ENCODE assay signal across 10 cellular contexts in genomic region chr6:127192911-127193503, GRCh38.
DNase-seq lines count a peak whose midpoint lies in the region; ATAC-seq, FAIRE-seq and TF ChIP-seq lines count a peak whose summit lies in the region.
"Had no signal": no experiment of that assay in that cellular context is flagged by ENCODE, and none has a peak within 500 bp of the region (broad histone marks: within the 10 kb centered on the region; RNA-seq: fewer than 3 reads in every experiment).

No MANE protein-coding gene starts in this region.

- in situ Hi-C loops in HepG2 (cut with HindIII; ENCODE audit: extremely low pct_ligation_motif_present, low pct_unique_long_range_greater_than_20kb) = no loop called here

- no peaks in the 10 kb centered on the region for H3K9me2 ChIP-seq in Loucy (replicated peaks; ENCODE audit: low read depth, low read length)

- H3F3A ChIP-seq in Loucy (ENCODE audit: low read depth) = no peaks in the 10 kb centered on the region

- POLR2A ChIA-PET in HepG2 (lab: Yijun Ruan, JAX) = no interaction called here

- H3K27me3 ChIP-seq in Loucy (ENCODE audit: insufficient read depth, low read length, poor library complexity, severe bottlenecking) = no peaks in the 10 kb centered on the region
- no peaks in the 10 kb centered on the region for H3K27me3 ChIP-seq in HepG2 (ENCODE audit: control insufficient read depth in 1 of 2, insufficient read depth in 2 of 2, low read length in 2 of 2)
- H3K27me3 ChIP-seq in upper lobe of right lung = no peaks in the 10 kb centered on the region
- H3K27me3 ChIP-seq in ascending aorta = no peaks in the 10 kb centered on the region
- H3K27me3 ChIP-seq in MG63 = no peaks in the 10 kb centered on the region

- DNase-seq in choroid plexus epithelial cell (ENCODE audit: low read depth) (peak; percentile 83), HepG2 (ENCODE audit: low spot score) (no peak), upper lobe of right lung (no peak), mucosa of gallbladder (ENCODE audit: low spot score) (no peak), ascending aorta (ENCODE audit: low spot score in 2 of 2) (no peak), NCI-H226 (no peak), MG63 (no peak)
- DNase-seq: NCI-H187; stimulated activated naive CD4-positive, alpha-beta T cell treated with Interleukin-2 at 50 U/mL for 16 hours had no signal

- no peak overlapping the region for H3K27ac ChIP-seq in HepG2 (ENCODE audit: extremely low read length, insufficient read depth, low read length)
- H3K27ac ChIP-seq in upper lobe of right lung = peak overlapping the region; percentile 47
- H3K27ac ChIP-seq in ascending aorta = no peak overlapping the region

- 2% methylated on average over 3 of the region's 3 CpGs for whole genome bisulfite sequencing in HepG2 (ENCODE audit: low lambda C conversion rate)

- no TSS peak for BruUV-seq in HepG2 (replicated peaks; lab: Mats Ljungman, UMichigan)

- FAIRE-seq in HepG2 (lab: Jason Lieb, UNC) = no peak

- TF ChIP-seq EP300 in HepG2 (IDR thresholded peaks at IDR 0.05; ENCODE audit: low read depth in 2 of 2, low read length in 2 of 2) (no peak), HepG2 (CRISPR knock-in tag; IDR thresholded peaks at IDR 0.05; ENCODE audit: borderline replicate concordance) (no peak)

- intact Hi-C loops in HepG2 (cut with micrococcal nuclease; ENCODE audit: unreplicated experiment) = loop anchor here (5.0 kb wide), 1 partner anchor 391 kb away; no protein-coding TSS in a partner anchor
- intact Hi-C loops in upper lobe of right lung (cut with DNase I) = no loop called here
- intact Hi-C loops in ascending aorta (cut with DNase I) = no loop called here

- H3K4me2 ChIP-seq in Loucy (ENCODE audit: low read depth, low read length, poor library complexity, severe bottlenecking) (no peak overlapping the region), HepG2 (ENCODE audit: low read depth, low read length) (no peak overlapping the region)

- peaks cover 14% of the 10 kb centered on the region for H3K4me1 ChIP-seq in Loucy (ENCODE audit: insufficient read depth, low read length, poor library complexity, severe bottlenecking)
- no peaks in the 10 kb centered on the region for H3K4me1 ChIP-seq in HepG2 (ENCODE audit: insufficient read depth, low read length)
- peaks cover 20% of the 10 kb centered on the region for H3K4me1 ChIP-seq in upper lobe of right lung
- no peaks in the 10 kb centered on the region for H3K4me1 ChIP-seq in ascending aorta

- TF ChIP-seq CTCF in Loucy (conservative IDR thresholded peaks at IDR 0.05; ENCODE audit: low read length) (no peak), choroid plexus epithelial cell (conservative IDR thresholded peaks at IDR 0.05; ENCODE audit: low read depth, low read length) (no peak), HepG2 (CRISPR knock-in tag; IDR thresholded peaks at IDR 0.05) (no peak), upper lobe of right lung (IDR thresholded peaks at IDR 0.05) (no peak), ascending aorta (IDR thresholded peaks at IDR 0.05) (no peak)

- ATAC-seq in HepG2 (no peak), upper lobe of right lung (peak; percentile 87)

- H3K36me3 ChIP-seq in Loucy (ENCODE audit: insufficient read depth, low read length) = no peaks in the 10 kb centered on the region
- H3K36me3 ChIP-seq in HepG2 (replicated peaks in 1 of 2; ENCODE audit: control insufficient read depth in 1 of 2, insufficient read depth in 2 of 2, low read length in 2 of 2) = no peaks in the 10 kb centered on the region
- H3K36me3 ChIP-seq in upper lobe of right lung = no peaks in the 10 kb centered on the region
- H3K36me3 ChIP-seq in ascending aorta = no peaks in the 10 kb centered on the region
- H3K36me3 ChIP-seq in MG63 = no peaks in the 10 kb centered on the region

- CTCF ChIA-PET in HepG2 (lab: Yijun Ruan, JAX; ENCODE audit: low intra/inter-chr PET ratio, low total read pairs) = no interaction called here

- no peaks in the 10 kb centered on the region for H3K9me3 ChIP-seq in Loucy (ENCODE audit: insufficient read depth, low read depth, low read length)
- no peaks in the 10 kb centered on the region for H3K9me3 ChIP-seq in HepG2 (ENCODE audit: low read length)
- H3K9me3 ChIP-seq in upper lobe of right lung = no peaks in the 10 kb centered on the region
- H3K9me3 ChIP-seq in ascending aorta = no peaks in the 10 kb centered on the region
- H3K9me3 ChIP-seq in MG63 = no peaks in the 10 kb centered on the region

- TF ChIP-seq RAD21 in HepG2 (CRISPR knock-in tag; IDR thresholded peaks at IDR 0.05) = no peak

- H4K20me1 ChIP-seq in Loucy (ENCODE audit: insufficient read depth, low read length, poor library complexity, severe bottlenecking) (no peaks in the 10 kb centered on the region), HepG2 (ENCODE audit: insufficient read depth, low read length) (no peaks in the 10 kb centered on the region)

- H3K9ac ChIP-seq in Loucy (ENCODE audit: low read depth, low read length, poor library complexity, severe bottlenecking) (no peak overlapping the region), HepG2 (ENCODE audit: insufficient read depth, low read depth, low read length) (no peak overlapping the region)

- no peak for TF ChIP-seq POLR2A in HepG2 (IDR thresholded peaks at IDR 0.05; ENCODE audit: insufficient read depth in 1 of 2, low read depth in 2 of 2, low read length in 2 of 2)

- H3K4me3 ChIP-seq in Loucy (ENCODE audit: low read length, poor library complexity, severe bottlenecking) = no peak overlapping the region
- no peak overlapping the region for H3K4me3 ChIP-seq in choroid plexus epithelial cell (ENCODE audit: low read depth, low read length)
- H3K4me3 ChIP-seq in HepG2 (replicated peaks in 1 of 3; ENCODE audit: insufficient read depth in 1 of 3, low read depth in 2 of 3, low read length in 3 of 3) = no peak overlapping the region
- no peak overlapping the region for H3K4me3 ChIP-seq in upper lobe of right lung
- H3K4me3 ChIP-seq in ascending aorta = no peak overlapping the region
- H3K4me3 ChIP-seq in MG63 = no peak overlapping the region

- no peaks in the 10 kb centered on the region for H3K79me2 ChIP-seq in Loucy (ENCODE audit: insufficient read depth, low read length)
- H3K79me2 ChIP-seq in HepG2 (ENCODE audit: insufficient read depth, low read length) = no peaks in the 10 kb centered on the region

- H2AFZ ChIP-seq in Loucy (ENCODE audit: low read length) (peak overlapping the region; percentile 42; the same call in 1 of the 2 replicates), HepG2 (ENCODE audit: low read length) (no peak overlapping the region)

TF ChIP-seq in HepG2, 621 proteins besides CTCF, POLR2A, EP300 and RAD21:
- no peak for TF ChIP-seq USF2 (IDR thresholded peaks at IDR 0.05; ENCODE audit: low read depth, low read length)
- TF ChIP-seq USF2 (CRISPR knock-in tag; IDR thresholded peaks at IDR 0.05; ENCODE audit: borderline replicate concordance) = no peak
- peak; percentile 78 for TF ChIP-seq CEBPB (IDR thresholded peaks at IDR 0.05; ENCODE audit: borderline replicate concordance, low read depth, low read length)
- TF ChIP-seq CEBPG (CRISPR knock-in tag; IDR thresholded peaks at IDR 0.05) = 0 out of 2 replicates have a peak, but pooled peaks have one; percentile 27
